1 cellular context compared by ENCODE assay signal in the genomic region with DNA sequence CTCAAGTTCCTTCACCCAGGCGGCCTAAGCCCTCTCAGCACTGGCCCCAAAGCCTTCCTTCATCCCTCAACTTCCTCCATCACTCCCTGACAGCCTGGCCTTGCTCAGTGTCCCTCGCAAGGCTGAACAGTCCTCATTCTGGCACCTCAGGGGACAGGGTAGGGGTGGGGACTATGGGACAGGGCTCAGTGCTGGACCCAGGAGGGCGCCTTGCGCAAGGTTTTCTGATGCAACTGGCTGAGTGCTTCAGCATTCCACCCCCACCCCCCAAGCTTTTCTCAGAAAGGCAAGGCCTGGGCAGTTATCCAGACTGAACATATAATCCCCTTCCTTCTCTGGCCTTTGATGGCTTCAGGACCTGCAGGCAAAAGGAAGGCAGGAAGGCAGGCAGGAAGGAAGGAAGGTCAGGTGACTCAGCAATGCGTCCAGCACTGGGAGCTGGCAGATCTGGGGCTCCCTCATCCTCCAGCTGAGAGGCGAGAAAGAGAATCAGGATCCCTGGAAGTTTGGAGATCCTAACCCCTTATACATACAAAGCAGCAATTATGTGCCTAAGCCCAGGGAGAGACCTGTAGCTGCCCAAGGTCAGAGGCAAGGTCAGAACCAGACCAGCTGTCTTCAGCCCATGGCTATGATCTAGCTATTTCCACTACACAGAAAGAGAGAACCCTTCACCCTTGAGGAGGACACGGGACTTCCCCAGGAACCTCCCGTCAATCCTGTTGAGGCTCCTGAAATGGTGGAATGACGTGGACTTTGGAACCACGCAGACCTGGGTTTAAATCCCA.
TF ChIP-seq lines count a peak whose summit lies in the region.

No MANE protein-coding gene starts in this region.

TF ChIP-seq in HepG2, 621 proteins besides CTCF, POLR2A, EP300 and RAD21 (continues in another document):
- TF ChIP-seq NFRKB (IDR thresholded peaks at IDR 0.05) (no peak), ZNF713 (CRISPR knock-in tag; IDR thresholded peaks at IDR 0.05) (peak; percentile 88), ZNF441 (CRISPR knock-in tag; IDR thresholded peaks at IDR 0.05; ENCODE audit: borderline replicate concordance) (0 out of 2 replicates have a peak, but pooled peaks have one; percentile 61), CBX2 (IDR thresholded peaks at IDR 0.05; ENCODE audit: low read depth, low read length) (no peak), CBX2 (CRISPR knock-in tag; IDR thresholded peaks at IDR 0.05; ENCODE audit: low read depth) (no peak), ZBTB7A (CRISPR knock-in tag; IDR thresholded peaks at IDR 0.05) (peak; percentile 89), ZBTB42 (CRISPR knock-in tag; IDR thresholded peaks at IDR 0.05) (no peak), ZNF12 (CRISPR knock-in tag; IDR thresholded peaks at IDR 0.05) (peak; percentile 91), DNMT1 (CRISPR knock-in tag; IDR thresholded peaks at IDR 0.05) (0 out of 2 replicates have a peak, but pooled peaks have one; percentile 51), PLRG1 (conservative IDR thresholded peaks at IDR 0.05) (no peak), RBM39 (IDR thresholded peaks at IDR 0.05; ENCODE audit: low read depth, low read length, poor library complexity, severe bottlenecking) (peak; percentile 54), CCAR2 (optimal IDR thresholded peaks at IDR 0.05; ENCODE audit: low read depth, low read length) (no peak), SOX6 (IDR thresholded peaks at IDR 0.05) (no peak), SOX6 (CRISPR knock-in tag; IDR thresholded peaks at IDR 0.05) (peak; percentile 97), RNF2 (conservative IDR thresholded peaks at IDR 0.05; ENCODE audit: low read depth) (no peak; the same call in 1 of the 2 replicates), ZSCAN9 (CRISPR knock-in tag; IDR thresholded peaks at IDR 0.05; ENCODE audit: borderline replicate concordance) (peak; percentile 94; the same call in 1 of the 2 replicates), AGO1 (IDR thresholded peaks at IDR 0.05; ENCODE audit: low read depth, low read length, poor library complexity, severe bottlenecking) (no peak), ZFYVE20 (CRISPR knock-in tag; IDR thresholded peaks at IDR 0.05; ENCODE audit: borderline replicate concordance, low read depth) (0 out of 2 replicates have a peak, but pooled peaks have one; percentile 6), ZBTB3 (CRISPR knock-in tag; IDR thresholded peaks at IDR 0.05; ENCODE audit: borderline replicate concordance, low read depth) (0 out of 2 replicates have a peak, but pooled peaks have one; percentile 74), HDAC2 (CRISPR knock-in tag; IDR thresholded peaks at IDR 0.05) (peak; percentile 99), PAF1 (CRISPR knock-in tag; IDR thresholded peaks at IDR 0.05) (no peak; the same call in 1 of the 2 replicates), NFATC3 (CRISPR knock-in tag; IDR thresholded peaks at IDR 0.05) (peak; percentile 23; the same call in 1 of the 2 replicates), ZNF382 (CRISPR knock-in tag; IDR thresholded peaks at IDR 0.05; ENCODE audit: borderline replicate concordance) (no peak), TGIF2 (CRISPR knock-in tag; IDR thresholded peaks at IDR 0.05) (peak; percentile 86; the same call in 1 of the 2 replicates), IKZF4 (CRISPR knock-in tag; IDR thresholded peaks at IDR 0.05; ENCODE audit: borderline replicate concordance, low read depth, not compliant biosample characterization) (no peak), PCBP1 (IDR thresholded peaks at IDR 0.05; ENCODE audit: borderline replicate concordance, low read depth, low read length) (peak; percentile 94), PTBP1 (IDR thresholded peaks at IDR 0.05; ENCODE audit: low read depth, low read length, poor library complexity, severe bottlenecking) (peak; percentile 97), ZKSCAN8 (CRISPR knock-in tag; IDR thresholded peaks at IDR 0.05; ENCODE audit: borderline replicate concordance) (peak; percentile 96; the same call in 1 of the 2 replicates), ZNF773 (CRISPR knock-in tag; IDR thresholded peaks at IDR 0.05; ENCODE audit: borderline replicate concordance) (peak; percentile 53; the same call in 1 of the 2 replicates), ZBTB21 (CRISPR knock-in tag; IDR thresholded peaks at IDR 0.05) (peak; percentile 61; the same call in 1 of the 2 replicates), ZNF20 (CRISPR knock-in tag; IDR thresholded peaks at IDR 0.05) (no peak), ZNF614 (CRISPR knock-in tag; IDR thresholded peaks at IDR 0.05; ENCODE audit: borderline replicate concordance) (peak; percentile 99), HDAC1 (CRISPR knock-in tag; IDR thresholded peaks at IDR 0.05) (peak; percentile 96)
- TF ChIP-seq, protein P1, sequence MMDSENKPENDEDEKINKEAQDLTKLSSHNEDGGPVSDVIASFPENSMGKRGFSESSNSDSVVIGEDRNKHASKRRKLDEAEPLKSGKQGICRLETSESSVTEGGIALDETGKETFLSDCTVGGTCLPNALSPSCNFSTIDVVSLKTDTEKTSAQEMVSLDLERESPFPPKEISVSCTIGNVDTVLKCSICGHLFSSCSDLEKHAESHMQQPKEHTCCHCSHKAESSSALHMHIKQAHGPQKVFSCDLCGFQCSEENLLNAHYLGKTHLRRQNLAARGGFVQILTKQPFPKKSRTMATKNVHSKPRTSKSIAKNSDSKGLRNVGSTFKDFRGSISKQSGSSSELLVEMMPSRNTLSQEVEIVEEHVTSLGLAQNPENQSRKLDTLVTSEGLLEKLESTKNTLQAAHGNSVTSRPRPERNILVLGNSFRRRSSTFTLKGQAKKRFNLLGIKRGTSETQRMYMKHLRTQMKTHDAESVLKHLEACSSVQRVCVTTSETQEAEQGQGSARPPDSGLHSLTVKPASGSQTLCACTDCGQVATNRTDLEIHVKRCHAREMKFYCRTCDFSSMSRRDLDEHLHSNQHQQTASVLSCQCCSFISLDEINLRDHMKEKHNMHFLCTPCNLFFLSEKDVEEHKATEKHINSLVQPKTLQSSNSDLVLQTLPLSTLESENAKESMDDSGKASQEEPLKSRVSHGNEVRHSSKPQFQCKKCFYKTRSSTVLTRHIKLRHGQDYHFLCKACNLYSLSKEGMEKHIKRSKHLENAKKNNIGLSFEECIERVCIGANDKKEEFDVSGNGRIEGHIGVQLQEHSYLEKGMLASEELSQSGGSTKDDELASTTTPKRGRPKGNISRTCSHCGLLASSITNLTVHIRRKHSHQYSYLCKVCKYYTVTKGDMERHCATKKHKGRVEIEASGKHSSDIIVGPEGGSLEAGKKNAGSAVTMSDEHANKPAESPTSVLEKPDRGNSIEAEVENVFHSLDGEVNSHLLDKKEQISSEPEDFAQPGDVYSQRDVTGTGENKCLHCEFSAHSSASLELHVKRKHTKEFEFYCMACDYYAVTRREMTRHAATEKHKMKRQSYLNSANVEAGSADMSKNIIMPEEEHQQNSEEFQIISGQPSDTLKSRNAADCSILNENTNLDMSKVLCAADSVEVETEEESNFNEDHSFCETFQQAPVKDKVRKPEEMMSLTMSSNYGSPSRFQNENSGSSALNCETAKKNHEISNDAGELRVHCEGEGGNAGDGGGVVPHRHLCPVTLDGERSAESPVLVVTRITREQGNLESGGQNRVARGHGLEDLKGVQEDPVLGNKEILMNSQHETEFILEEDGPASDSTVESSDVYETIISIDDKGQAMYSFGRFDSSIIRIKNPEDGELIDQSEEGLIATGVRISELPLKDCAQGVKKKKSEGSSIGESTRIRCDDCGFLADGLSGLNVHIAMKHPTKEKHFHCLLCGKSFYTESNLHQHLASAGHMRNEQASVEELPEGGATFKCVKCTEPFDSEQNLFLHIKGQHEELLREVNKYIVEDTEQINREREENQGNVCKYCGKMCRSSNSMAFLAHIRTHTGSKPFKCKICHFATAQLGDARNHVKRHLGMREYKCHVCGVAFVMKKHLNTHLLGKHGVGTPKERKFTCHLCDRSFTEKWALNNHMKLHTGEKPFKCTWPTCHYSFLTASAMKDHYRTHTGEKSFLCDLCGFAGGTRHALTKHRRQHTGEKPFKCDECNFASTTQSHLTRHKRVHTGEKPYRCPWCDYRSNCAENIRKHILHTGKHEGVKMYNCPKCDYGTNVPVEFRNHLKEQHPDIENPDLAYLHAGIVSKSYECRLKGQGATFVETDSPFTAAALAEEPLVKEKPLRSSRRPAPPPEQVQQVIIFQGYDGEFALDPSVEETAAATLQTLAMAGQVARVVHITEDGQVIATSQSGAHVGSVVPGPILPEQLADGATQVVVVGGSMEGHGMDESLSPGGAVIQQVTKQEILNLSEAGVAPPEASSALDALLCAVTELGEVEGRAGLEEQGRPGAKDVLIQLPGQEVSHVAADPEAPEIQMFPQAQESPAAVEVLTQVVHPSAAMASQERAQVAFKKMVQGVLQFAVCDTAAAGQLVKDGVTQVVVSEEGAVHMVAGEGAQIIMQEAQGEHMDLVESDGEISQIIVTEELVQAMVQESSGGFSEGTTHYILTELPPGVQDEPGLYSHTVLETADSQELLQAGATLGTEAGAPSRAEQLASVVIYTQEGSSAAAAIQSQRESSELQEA (CRISPR knock-in tag; IDR thresholded peaks at IDR 0.05; ENCODE audit: not compliant biosample characterization): no peak
- TF ChIP-seq, protein P2, sequence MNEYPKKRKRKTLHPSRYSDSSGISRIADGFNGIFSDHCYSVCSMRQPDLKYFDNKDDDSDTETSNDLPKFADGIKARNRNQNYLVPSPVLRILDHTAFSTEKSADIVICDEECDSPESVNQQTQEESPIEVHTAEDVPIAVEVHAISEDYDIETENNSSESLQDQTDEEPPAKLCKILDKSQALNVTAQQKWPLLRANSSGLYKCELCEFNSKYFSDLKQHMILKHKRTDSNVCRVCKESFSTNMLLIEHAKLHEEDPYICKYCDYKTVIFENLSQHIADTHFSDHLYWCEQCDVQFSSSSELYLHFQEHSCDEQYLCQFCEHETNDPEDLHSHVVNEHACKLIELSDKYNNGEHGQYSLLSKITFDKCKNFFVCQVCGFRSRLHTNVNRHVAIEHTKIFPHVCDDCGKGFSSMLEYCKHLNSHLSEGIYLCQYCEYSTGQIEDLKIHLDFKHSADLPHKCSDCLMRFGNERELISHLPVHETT (CRISPR knock-in tag; conservative IDR thresholded peaks at IDR 0.05): peak; percentile 92
- TF ChIP-seq, protein P3, sequence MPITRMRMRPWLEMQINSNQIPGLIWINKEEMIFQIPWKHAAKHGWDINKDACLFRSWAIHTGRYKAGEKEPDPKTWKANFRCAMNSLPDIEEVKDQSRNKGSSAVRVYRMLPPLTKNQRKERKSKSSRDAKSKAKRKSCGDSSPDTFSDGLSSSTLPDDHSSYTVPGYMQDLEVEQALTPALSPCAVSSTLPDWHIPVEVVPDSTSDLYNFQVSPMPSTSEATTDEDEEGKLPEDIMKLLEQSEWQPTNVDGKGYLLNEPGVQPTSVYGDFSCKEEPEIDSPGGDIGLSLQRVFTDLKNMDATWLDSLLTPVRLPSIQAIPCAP (CRISPR knock-in tag; IDR thresholded peaks at IDR 0.05; ENCODE audit: low read depth): no peak; the same call in 1 of the 2 replicates
- TF ChIP-seq, protein P4, sequence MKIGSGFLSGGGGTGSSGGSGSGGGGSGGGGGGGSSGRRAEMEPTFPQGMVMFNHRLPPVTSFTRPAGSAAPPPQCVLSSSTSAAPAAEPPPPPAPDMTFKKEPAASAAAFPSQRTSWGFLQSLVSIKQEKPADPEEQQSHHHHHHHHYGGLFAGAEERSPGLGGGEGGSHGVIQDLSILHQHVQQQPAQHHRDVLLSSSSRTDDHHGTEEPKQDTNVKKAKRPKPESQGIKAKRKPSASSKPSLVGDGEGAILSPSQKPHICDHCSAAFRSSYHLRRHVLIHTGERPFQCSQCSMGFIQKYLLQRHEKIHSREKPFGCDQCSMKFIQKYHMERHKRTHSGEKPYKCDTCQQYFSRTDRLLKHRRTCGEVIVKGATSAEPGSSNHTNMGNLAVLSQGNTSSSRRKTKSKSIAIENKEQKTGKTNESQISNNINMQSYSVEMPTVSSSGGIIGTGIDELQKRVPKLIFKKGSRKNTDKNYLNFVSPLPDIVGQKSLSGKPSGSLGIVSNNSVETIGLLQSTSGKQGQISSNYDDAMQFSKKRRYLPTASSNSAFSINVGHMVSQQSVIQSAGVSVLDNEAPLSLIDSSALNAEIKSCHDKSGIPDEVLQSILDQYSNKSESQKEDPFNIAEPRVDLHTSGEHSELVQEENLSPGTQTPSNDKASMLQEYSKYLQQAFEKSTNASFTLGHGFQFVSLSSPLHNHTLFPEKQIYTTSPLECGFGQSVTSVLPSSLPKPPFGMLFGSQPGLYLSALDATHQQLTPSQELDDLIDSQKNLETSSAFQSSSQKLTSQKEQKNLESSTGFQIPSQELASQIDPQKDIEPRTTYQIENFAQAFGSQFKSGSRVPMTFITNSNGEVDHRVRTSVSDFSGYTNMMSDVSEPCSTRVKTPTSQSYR (CRISPR knock-in tag; IDR thresholded peaks at IDR 0.05; ENCODE audit: borderline replicate concordance): peak; percentile 100
- TF ChIP-seq, protein P5, sequence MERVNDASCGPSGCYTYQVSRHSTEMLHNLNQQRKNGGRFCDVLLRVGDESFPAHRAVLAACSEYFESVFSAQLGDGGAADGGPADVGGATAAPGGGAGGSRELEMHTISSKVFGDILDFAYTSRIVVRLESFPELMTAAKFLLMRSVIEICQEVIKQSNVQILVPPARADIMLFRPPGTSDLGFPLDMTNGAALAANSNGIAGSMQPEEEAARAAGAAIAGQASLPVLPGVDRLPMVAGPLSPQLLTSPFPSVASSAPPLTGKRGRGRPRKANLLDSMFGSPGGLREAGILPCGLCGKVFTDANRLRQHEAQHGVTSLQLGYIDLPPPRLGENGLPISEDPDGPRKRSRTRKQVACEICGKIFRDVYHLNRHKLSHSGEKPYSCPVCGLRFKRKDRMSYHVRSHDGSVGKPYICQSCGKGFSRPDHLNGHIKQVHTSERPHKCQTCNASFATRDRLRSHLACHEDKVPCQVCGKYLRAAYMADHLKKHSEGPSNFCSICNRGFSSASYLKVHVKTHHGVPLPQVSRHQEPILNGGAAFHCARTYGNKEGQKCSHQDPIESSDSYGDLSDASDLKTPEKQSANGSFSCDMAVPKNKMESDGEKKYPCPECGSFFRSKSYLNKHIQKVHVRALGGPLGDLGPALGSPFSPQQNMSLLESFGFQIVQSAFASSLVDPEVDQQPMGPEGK (CRISPR knock-in tag; IDR thresholded peaks at IDR 0.05): peak; percentile 100
- TF ChIP-seq, protein P6, sequence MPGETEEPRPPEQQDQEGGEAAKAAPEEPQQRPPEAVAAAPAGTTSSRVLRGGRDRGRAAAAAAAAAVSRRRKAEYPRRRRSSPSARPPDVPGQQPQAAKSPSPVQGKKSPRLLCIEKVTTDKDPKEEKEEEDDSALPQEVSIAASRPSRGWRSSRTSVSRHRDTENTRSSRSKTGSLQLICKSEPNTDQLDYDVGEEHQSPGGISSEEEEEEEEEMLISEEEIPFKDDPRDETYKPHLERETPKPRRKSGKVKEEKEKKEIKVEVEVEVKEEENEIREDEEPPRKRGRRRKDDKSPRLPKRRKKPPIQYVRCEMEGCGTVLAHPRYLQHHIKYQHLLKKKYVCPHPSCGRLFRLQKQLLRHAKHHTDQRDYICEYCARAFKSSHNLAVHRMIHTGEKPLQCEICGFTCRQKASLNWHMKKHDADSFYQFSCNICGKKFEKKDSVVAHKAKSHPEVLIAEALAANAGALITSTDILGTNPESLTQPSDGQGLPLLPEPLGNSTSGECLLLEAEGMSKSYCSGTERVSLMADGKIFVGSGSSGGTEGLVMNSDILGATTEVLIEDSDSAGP (CRISPR knock-in tag; IDR thresholded peaks at IDR 0.05; ENCODE audit: borderline replicate concordance): peak; percentile 95
- TF ChIP-seq, protein P7, sequence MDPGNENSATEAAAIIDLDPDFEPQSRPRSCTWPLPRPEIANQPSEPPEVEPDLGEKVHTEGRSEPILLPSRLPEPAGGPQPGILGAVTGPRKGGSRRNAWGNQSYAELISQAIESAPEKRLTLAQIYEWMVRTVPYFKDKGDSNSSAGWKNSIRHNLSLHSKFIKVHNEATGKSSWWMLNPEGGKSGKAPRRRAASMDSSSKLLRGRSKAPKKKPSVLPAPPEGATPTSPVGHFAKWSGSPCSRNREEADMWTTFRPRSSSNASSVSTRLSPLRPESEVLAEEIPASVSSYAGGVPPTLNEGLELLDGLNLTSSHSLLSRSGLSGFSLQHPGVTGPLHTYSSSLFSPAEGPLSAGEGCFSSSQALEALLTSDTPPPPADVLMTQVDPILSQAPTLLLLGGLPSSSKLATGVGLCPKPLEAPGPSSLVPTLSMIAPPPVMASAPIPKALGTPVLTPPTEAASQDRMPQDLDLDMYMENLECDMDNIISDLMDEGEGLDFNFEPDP (CRISPR knock-in tag; conservative IDR thresholded peaks at IDR 0.05): no peak
